ENCODE assay signal across 18 cellular contexts in genomic region chr16:28191364-28191985, GRCh38. TPM values are rescaled to one million over a fixed set of nuclear protein-coding genes. Genes with fewer than 3 reads are reported as not detected.
DNase-seq lines count a peak whose midpoint lies in the region; ATAC-seq and TF ChIP-seq lines count a peak whose summit lies in the region.
"Had no signal": no experiment of that assay in that cellular context is flagged by ENCODE, and none has a peak within 500 bp of the region (broad histone marks: within the 10 kb centered on the region; RNA-seq: fewer than 3 reads in every experiment).

No MANE protein-coding gene starts in this region.

- ATAC-seq in mucosa of descending colon (no peak), GM19395 (IDR thresholded peaks at IDR 0.05; ENCODE audit: unreplicated experiment) (no peak)
- ATAC-seq: heart right ventricle, left lung, sciatic nerve, WTC11 had no signal

- peaks cover 49% of the 10 kb centered on the region for H3K36me3 Mint-ChIP-seq in T-helper 1 cell treated with Interleukin-12 subunit alpha and Interleukin-12 subunit beta and Interleukin-4 antibody, amounts not matched to agents 30 μg/mL and 1 μg/mL, for 36 hours (ENCODE audit: low read depth)
- peaks cover 1% of the 10 kb centered on the region for H3K36me3 Mint-ChIP-seq in chondrocyte (ENCODE audit: low read depth)

- H3K27me3 Mint-ChIP-seq in T-helper 1 cell treated with Interleukin-12 subunit alpha and Interleukin-12 subunit beta and Interleukin-4 antibody, amounts not matched to agents 30 μg/mL and 1 μg/mL, for 36 hours (ENCODE audit: low read depth), result no peaks in the 10 kb centered on the region
- no peaks in the 10 kb centered on the region for H3K27me3 Mint-ChIP-seq in chondrocyte (ENCODE audit: low read depth)

- H3K4me3 Mint-ChIP-seq in T-helper 1 cell treated with Interleukin-12 subunit alpha and Interleukin-12 subunit beta and Interleukin-4 antibody, amounts not matched to agents 30 μg/mL and 1 μg/mL, for 36 hours, result peak overlapping the region; percentile 27
- H3K4me3 Mint-ChIP-seq in chondrocyte (ENCODE audit: unreplicated experiment), result no peak overlapping the region
- H3K4me3 Mint-ChIP-seq: GM23338, WTC11 had no signal

- H3K79me2 ChIP-seq in OCI-LY3 (ENCODE audit: low read length), result peaks cover 91% of the 10 kb centered on the region
- peaks cover 89% of the 10 kb centered on the region for H3K79me2 ChIP-seq in osteoblast (ENCODE audit: insufficient read depth, low read length)

- H3K27ac Mint-ChIP-seq in T-helper 1 cell treated with Interleukin-12 subunit alpha and Interleukin-12 subunit beta and Interleukin-4 antibody, amounts not matched to agents 30 μg/mL and 1 μg/mL, for 36 hours, result peak overlapping the region; percentile 79
- H3K27ac Mint-ChIP-seq in chondrocyte (ENCODE audit: unreplicated experiment), result peak overlapping the region; percentile 68
- H3K27ac Mint-ChIP-seq: GM23338, WTC11 had no signal

- no peak for TF ChIP-seq CTCF in OCI-LY3 (IDR thresholded peaks at IDR 0.05; ENCODE audit: low read depth, low read length)
- TF ChIP-seq CTCF in chondrocyte (IDR thresholded peaks at IDR 0.05), result no peak
- no peak for TF ChIP-seq CTCF in osteoblast (IDR thresholded peaks at IDR 0.05; ENCODE audit: extremely low read depth, low read depth, low read length)
- no peak for TF ChIP-seq CTCF in mucosa of descending colon (IDR thresholded peaks at IDR 0.05)

- H3K4me3 ChIP-seq in OCI-LY3 (ENCODE audit: low read length), result no peak overlapping the region
- no peak overlapping the region for H3K4me3 ChIP-seq in osteoblast (ENCODE audit: insufficient read depth, low read length)
- no peak overlapping the region for H3K4me3 ChIP-seq in mucosa of descending colon
- H3K4me3 ChIP-seq: GM23338, heart right ventricle, left lung had no signal

- H3K4me2 ChIP-seq in OCI-LY3 (ENCODE audit: low read length), result no peak overlapping the region
- no peak overlapping the region for H3K4me2 ChIP-seq in osteoblast (ENCODE audit: insufficient read depth, low read length)
- H3K4me2 ChIP-seq: GM23338, SK-N-SH had no signal

- 0 out of 2 replicates have a peak, but pooled peaks cover 7% of the 10 kb centered on the region for H4K20me1 ChIP-seq in OCI-LY3 (ENCODE audit: insufficient read depth, low read length)
- peaks cover 19% of the 10 kb centered on the region for H4K20me1 ChIP-seq in osteoblast (ENCODE audit: insufficient read depth, low read length)

- no peak overlapping the region for H3K9ac ChIP-seq in OCI-LY3 (ENCODE audit: low read length)
- H3K9ac ChIP-seq: SK-N-SH had no signal

- H3K27me3 ChIP-seq in OCI-LY3 (ENCODE audit: low read depth, low read length) (no peaks in the 10 kb centered on the region), osteoblast (ENCODE audit: insufficient read depth, low read length) (no peaks in the 10 kb centered on the region)
- H3K27me3 ChIP-seq: heart right ventricle, left lung had no signal

- H3K4me1 Mint-ChIP-seq in T-helper 1 cell treated with Interleukin-12 subunit alpha and Interleukin-12 subunit beta and Interleukin-4 antibody, amounts not matched to agents 30 μg/mL and 1 μg/mL, for 36 hours (ENCODE audit: low read depth), result peaks cover 75% of the 10 kb centered on the region
- H3K4me1 Mint-ChIP-seq in chondrocyte (ENCODE audit: low read depth), result peaks cover 74% of the 10 kb centered on the region

- H3K27ac ChIP-seq in OCI-LY3 (ENCODE audit: low read length) (peak overlapping the region; percentile 33), osteoblast (ENCODE audit: low read depth, low read length) (peak overlapping the region; percentile 17)
- H3K27ac ChIP-seq: left lung had no signal

- intact Hi-C loops in mucosa of descending colon (cut with DNase I, micrococcal nuclease), result no loop called here

- H3K4me1 ChIP-seq in OCI-LY3 (ENCODE audit: low read length) (peaks cover 86% of the 10 kb centered on the region), osteoblast (ENCODE audit: insufficient read depth, low read length) (peaks cover 53% of the 10 kb centered on the region), mucosa of descending colon (ENCODE audit: low read depth) (no peaks in the 10 kb centered on the region)

- DNase-seq in T-helper 1 cell (no peak), chondrocyte (ENCODE audit: low spot score) (no peak), osteoblast (ENCODE audit: insufficient read length, low spot score, missing footprints) (no peak), mucosa of descending colon (no peak), AG08396 (ENCODE audit: low spot score) (no peak)
- DNase-seq: 8988T; activated effector memory CD4-positive, alpha-beta T cell treated with Interleukin-2 at 50 U/mL for 16 hours; central memory CD4-positive, alpha-beta T cell; COR-L47; heart right ventricle; left lung; SK-N-SH had no signal

- no peaks in the 10 kb centered on the region for H3K9me3 Mint-ChIP-seq in T-helper 1 cell treated with Interleukin-12 subunit alpha and Interleukin-12 subunit beta and Interleukin-4 antibody, amounts not matched to agents 30 μg/mL and 1 μg/mL, for 36 hours
- no peaks in the 10 kb centered on the region for H3K9me3 Mint-ChIP-seq in chondrocyte (ENCODE audit: low read depth)
- H3K9me3 Mint-ChIP-seq: GM23338, WTC11 had no signal

- H2AFZ ChIP-seq in OCI-LY3 (ENCODE audit: low read depth, low read length), result no peak overlapping the region
- H2AFZ ChIP-seq in osteoblast (ENCODE audit: low read length), result no peak overlapping the region
- H2AFZ ChIP-seq: GM23338 had no signal

- H3K36me3 ChIP-seq in OCI-LY3 (replicated peaks; ENCODE audit: low read depth, low read length), result peaks cover 33% of the 10 kb centered on the region
- H3K36me3 ChIP-seq in osteoblast (ENCODE audit: insufficient read depth, low read length), result no peaks in the 10 kb centered on the region
- no peaks in the 10 kb centered on the region for H3K36me3 ChIP-seq in mucosa of descending colon (ENCODE audit: low read depth)

- no peaks in the 10 kb centered on the region for H3K9me3 ChIP-seq in OCI-LY3 (ENCODE audit: insufficient read depth, low read length)
- H3K9me3 ChIP-seq in osteoblast (ENCODE audit: low read depth, low read length), result no peaks in the 10 kb centered on the region
- no peaks in the 10 kb centered on the region for H3K9me3 ChIP-seq in mucosa of descending colon
- H3K9me3 ChIP-seq: heart right ventricle, left lung, SK-N-SH had no signal

RNA-seq across cellular contexts. Expression of gene XPO6, which starts 20.3 kb away (rescaled TPM):
- total RNA-seq in chondrocyte, result 124 to 133 TPM (median 128 TPM) in 3 replicates
- total RNA-seq in osteoblast, result 82.2 and 102 TPM in 2 replicates
- 100 to 1,000 TPM in 2 of 3 donors, 10 to 100 TPM in 1; 97.6 to 138 (median 114) TPM for total RNA-seq in mucosa of descending colon
